Comparison of ENCODE assay signal across 8 cellular contexts in the genomic region with DNA sequence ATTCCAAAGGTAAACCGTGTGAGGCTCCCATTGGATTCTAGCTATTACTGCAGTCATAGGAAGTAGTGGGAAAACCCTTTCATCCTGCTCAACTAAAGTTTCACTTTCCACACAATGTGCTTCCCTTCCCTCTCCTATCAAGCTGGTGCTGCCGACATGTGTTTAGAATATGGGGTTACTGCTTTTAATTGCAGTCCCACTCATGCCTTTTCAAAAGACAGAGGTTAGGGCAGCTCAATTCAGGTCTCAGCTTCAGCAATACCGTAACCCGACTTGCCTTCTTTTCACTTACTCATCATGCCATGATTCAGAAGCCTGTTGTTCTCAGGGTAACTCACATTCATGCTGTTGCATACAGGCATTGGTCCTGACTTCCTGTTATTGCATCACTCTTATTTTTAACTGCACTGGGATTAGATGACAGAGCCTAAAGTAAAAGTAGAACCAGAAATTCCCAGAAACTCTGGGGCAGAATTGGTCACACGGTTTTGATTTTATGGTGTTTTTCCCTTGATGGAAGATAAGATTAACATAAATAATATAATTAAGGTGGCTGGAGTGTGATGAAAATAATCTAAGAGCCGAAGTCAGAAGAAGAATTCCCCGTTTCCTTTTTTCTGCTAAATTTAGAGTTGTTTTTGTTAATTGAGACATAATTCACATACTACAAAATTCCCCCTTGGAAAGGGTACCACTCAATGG.
A peak's percentile ranks its signal among the peaks of the same experiment; 100 is the strongest.
DNase-seq lines count a peak whose midpoint lies in the region; ATAC-seq and TF ChIP-seq lines count a peak whose summit lies in the region.

No MANE protein-coding gene starts in this region.

- no peaks in the 10 kb centered on the region for H3K27me3 ChIP-seq in duodenal mucosa (ENCODE audit: control insufficient read depth in 1 of 2, insufficient read depth in 2 of 2, low read length in 2 of 2)
- H3K27me3 ChIP-seq in mucosa of stomach (ENCODE audit: control insufficient read depth, insufficient read depth, low read length), result no peaks in the 10 kb centered on the region

- POLR2A ChIA-PET in RWPE1 (lab: Yijun Ruan, JAX; ENCODE audit: low non-redundant PET), result no interaction called here

- CTCF ChIA-PET in RWPE1 (lab: Yijun Ruan, JAX), result no interaction called here

- H3K36me3 ChIP-seq in duodenal mucosa (ENCODE audit: control insufficient read depth in 1 of 2, insufficient read depth in 2 of 2, low read length in 2 of 2) (no peaks in the 10 kb centered on the region), mucosa of stomach (ENCODE audit: control insufficient read depth, insufficient read depth, low read length) (no peaks in the 10 kb centered on the region)

- H3K9me3 ChIP-seq in duodenal mucosa (ENCODE audit: control insufficient read depth in 1 of 2, low read length in 2 of 2), result no peaks in the 10 kb centered on the region
- no peaks in the 10 kb centered on the region for H3K9me3 ChIP-seq in mucosa of stomach (ENCODE audit: control insufficient read depth, low read length)

- peak; percentile 98 for ATAC-seq in activated CD4-positive, CD25-positive, alpha-beta regulatory T cell treated with anti-CD3 and anti-CD28 coated beads, Interleukin-2, amount 50 U/mL, for 24 hours
- ATAC-seq in HG03159 (IDR thresholded peaks at IDR 0.05; ENCODE audit: unreplicated experiment) (no peak), HG03097 (IDR thresholded peaks at IDR 0.05; ENCODE audit: low FRiP score, unreplicated experiment) (no peak)

- no peak for TF ChIP-seq CTCF in RWPE1 (conservative IDR thresholded peaks at IDR 0.05; ENCODE audit: low read depth)

- no peak for DNase-seq in activated CD4-positive, CD25-positive, alpha-beta regulatory T cell treated with anti-CD3 and anti-CD28 coated beads, Interleukin-2, amount 50 U/mL, for 72 hours
- DNase-seq in RWPE1 (ENCODE audit: low spot score) (peak; percentile 90), NCI-H2227 (lab: John Stamatoyannopoulos, UW; ENCODE audit: unreplicated experiment) (no peak)

- H3K4me1 ChIP-seq in duodenal mucosa (ENCODE audit: control insufficient read depth in 1 of 2, insufficient read depth in 2 of 2, low read length in 2 of 2), result peaks cover 16 to 44% of the 10 kb centered on the region in 2 donors
- H3K4me1 ChIP-seq in mucosa of stomach (ENCODE audit: control insufficient read depth, insufficient read depth, low read length), result peaks cover 29% of the 10 kb centered on the region

- peak overlapping the region; percentile 67 for H3K27ac ChIP-seq in RWPE1
- peak overlapping the region; percentile 76 for H3K27ac ChIP-seq in duodenal mucosa (ENCODE audit: low read depth, low read length)

- H3K9ac ChIP-seq in duodenal mucosa (ENCODE audit: low read depth in 1 of 2, low read length in 2 of 2), result peak overlapping the region; percentile 9 to 31
- peak overlapping the region; percentile 33 for H3K9ac ChIP-seq in mucosa of stomach (ENCODE audit: low read length)

- peak overlapping the region; percentile 36 to 60 for H3K4me3 ChIP-seq in duodenal mucosa (ENCODE audit: low read depth in 1 of 2, low read length in 2 of 2)
- H3K4me3 ChIP-seq in mucosa of stomach (ENCODE audit: low read length), result no peak overlapping the region

Comparison
In these comparisons a context has a peak if more than half of its experiments do, and no peak if none do; other contexts are left out.
1. ATAC-seq: peak in activated CD4-positive, CD25-positive, alpha-beta regulatory T cell treated with anti-CD3 and anti-CD28 coated beads, Interleukin-2, amount 50 U/mL, for 24 hours (2 of 2); none in HG03159 (single experiment) and HG03097 (single experiment).